ENCODE assay signal across 25 cellular contexts in genomic region chr9:22649384-22649783, GRCh38.
A peak's percentile ranks its signal among the peaks of the same experiment; 100 is the strongest.
DNase-seq lines count a peak whose midpoint lies in the region; ATAC-seq, FAIRE-seq and TF ChIP-seq lines count a peak whose summit lies in the region.
"Had no signal": no experiment of that assay in that cellular context is flagged by ENCODE, and none has a peak within 500 bp of the region (broad histone marks: within the 10 kb centered on the region; RNA-seq: fewer than 3 reads in every experiment).

No MANE protein-coding gene starts in this region.

- H4K8ac ChIP-seq in mesendoderm (ENCODE audit: low read depth, low read length): no peak overlapping the region

- H3K4me1 ChIP-seq in right atrium auricular region (no peaks in the 10 kb centered on the region), mesendoderm (ENCODE audit: control insufficient read depth, low read depth, low read length) (peaks cover 3% of the 10 kb centered on the region), small intestine (ENCODE audit: control insufficient read depth in 2 of 2, insufficient read depth in 1 of 2, low read depth in 1 of 2, low read length in 1 of 2) (no peaks in the 10 kb centered on the region), PC-9 (replicated peaks; ENCODE audit: insufficient read depth) (no peaks in the 10 kb centered on the region)
- H3K4me1 ChIP-seq: BLaER1 had no signal

- H3K36me3 ChIP-seq in right atrium auricular region (no peaks in the 10 kb centered on the region), mesendoderm (ENCODE audit: control insufficient read depth, insufficient read depth, low read length) (no peaks in the 10 kb centered on the region), small intestine (ENCODE audit: control insufficient read depth in 2 of 2, insufficient read depth in 2 of 2, low read length in 2 of 2) (no peaks in the 10 kb centered on the region), PC-9 (ENCODE audit: low read depth) (no peaks in the 10 kb centered on the region)
- H3K36me3 ChIP-seq: BLaER1 had no signal

- no peaks in the 10 kb centered on the region for H3K27me3 ChIP-seq in right atrium auricular region
- no peaks in the 10 kb centered on the region for H3K27me3 ChIP-seq in mesendoderm (ENCODE audit: insufficient read depth, low read length, poor library complexity)
- H3K27me3 ChIP-seq in small intestine (ENCODE audit: control insufficient read depth in 2 of 2, insufficient read depth in 2 of 2, low read length in 2 of 2): no peaks in the 10 kb centered on the region
- no peaks in the 10 kb centered on the region for H3K27me3 ChIP-seq in PC-9 (ENCODE audit: insufficient read depth, low read depth)
- H3K27me3 ChIP-seq: BLaER1 had no signal

- no CpG with 5 or more reads among the region's 2 CpGs for WGBS in mesendoderm (ENCODE audit: extremely low coverage, insufficient coverage, low lambda C conversion rate)
- WGBS in small intestine, 3 donors: 38 to 48% (median 45%) methylated on average over 2 of the region's 2 CpGs

- H3K4me3 ChIP-seq in right atrium auricular region: no peak overlapping the region
- H3K4me3 ChIP-seq in fibroblast of mammary gland (ENCODE audit: control insufficient read depth, low read depth, low read length): no peak overlapping the region
- H3K4me3 ChIP-seq in mesendoderm (ENCODE audit: low read length): no peak overlapping the region
- H3K4me3 ChIP-seq in small intestine (ENCODE audit: low read depth in 1 of 2, low read length in 2 of 2): no peak overlapping the region
- H3K4me3 ChIP-seq in PC-9: no peak overlapping the region
- H3K4me3 ChIP-seq: BLaER1, skin epidermis had no signal

- no peaks in the 10 kb centered on the region for H3K9me2 ChIP-seq in PC-9 (ENCODE audit: insufficient read depth)

- H4K20me1 ChIP-seq in PC-9 (ENCODE audit: insufficient read depth): no peaks in the 10 kb centered on the region
- H4K20me1 ChIP-seq: BLaER1 had no signal

- intact Hi-C loops in Right ventricle myocardium superior (cut with DNase I): no loop called here
- intact Hi-C loops in PC-9 (cut with micrococcal nuclease; ENCODE audit: unreplicated experiment): no loop called here

- H3K27ac ChIP-seq in right atrium auricular region: no peak overlapping the region
- no peak overlapping the region for H3K27ac ChIP-seq in mesendoderm (ENCODE audit: low read depth, low read length)
- no peak overlapping the region for H3K27ac ChIP-seq in small intestine (ENCODE audit: low read depth in 1 of 2, low read length in 1 of 2)
- no peak overlapping the region for H3K27ac ChIP-seq in PC-9
- H3K27ac ChIP-seq: BLaER1, skin epidermis had no signal

- H2BK120ac ChIP-seq in mesendoderm (ENCODE audit: low read depth, low read length): no peak overlapping the region

- H3F3A ChIP-seq in PC-9 (ENCODE audit: insufficient read depth, low read depth): no peaks in the 10 kb centered on the region

- POLR2A ChIA-PET in PC-9 (lab: Charles Lee; ENCODE audit: unreplicated experiment): no interaction called here

- H3K79me2 ChIP-seq in mesendoderm (ENCODE audit: control insufficient read depth, insufficient read depth, low read length): no peaks in the 10 kb centered on the region
- no peaks in the 10 kb centered on the region for H3K79me2 ChIP-seq in PC-9 (ENCODE audit: low read depth)

- no peak for FAIRE-seq in small intestine (lab: Jason Lieb, UNC)
- FAIRE-seq: GM12891, H1 had no signal

- H2AK5ac ChIP-seq in mesendoderm (ENCODE audit: low read length): no peak overlapping the region

- TF ChIP-seq CTCF in right atrium auricular region (IDR thresholded peaks at IDR 0.05) (no peak), fibroblast of mammary gland (conservative IDR thresholded peaks at IDR 0.05; ENCODE audit: control insufficient read depth, insufficient read depth, low read depth, low read length) (no peak), PC-9 (conservative IDR thresholded peaks at IDR 0.05) (no peak)

- no peaks in the 10 kb centered on the region for H3K79me1 ChIP-seq in mesendoderm (ENCODE audit: low read length)

- no peak overlapping the region for H4K5ac ChIP-seq in mesendoderm (ENCODE audit: low read length)

- H2AFZ ChIP-seq in PC-9: no peak overlapping the region

- H3K4me2 ChIP-seq in mesendoderm (ENCODE audit: low read length): no peak overlapping the region
- no peak overlapping the region for H3K4me2 ChIP-seq in PC-9
- H3K4me2 ChIP-seq: BLaER1 had no signal

- no peak overlapping the region for H3K9ac ChIP-seq in mesendoderm (ENCODE audit: low read length)
- H3K9ac ChIP-seq: BLaER1 had no signal

- H3K18ac ChIP-seq in mesendoderm (ENCODE audit: low read length): no peak overlapping the region

- CTCF ChIA-PET in PC-9 (lab: Charles Lee): no interaction called here

- no peak overlapping the region for H2BK5ac ChIP-seq in mesendoderm (ENCODE audit: low read length)

- no peak overlapping the region for H3K23ac ChIP-seq in mesendoderm (ENCODE audit: low read length)

- DNase-seq in Right ventricle myocardium superior (no peak), right atrium auricular region (ENCODE audit: low spot score) (no peak), fibroblast of mammary gland (ENCODE audit: low read depth) (peak; percentile 64), mesendoderm (no peak), small intestine (no peak), SK-N-DZ (ENCODE audit: low spot score) (no peak), GDM1 (lab: John Stamatoyannopoulos, UW) (no peak), PC-9 (no peak)
- DNase-seq: 8988T; activated CD8-positive, alpha-beta T cell treated with anti-CD3 and anti-CD28 coated beads for 36 hours; activated naive CD4-positive, alpha-beta T cell; anterior cingulate cortex; COR-L47; DND-41; head of caudate nucleus; Karpas-422; NCI-H187 treated with DMSO at 0.1 percent for 48 hours; NCI-H748 treated with DMSO at 0.1 percent for 48 hours; posterior cingulate gyrus had no signal

- H3K4ac ChIP-seq in mesendoderm (ENCODE audit: low read depth, low read length): no peak overlapping the region

- H3K56ac ChIP-seq in mesendoderm (ENCODE audit: low read length): no peak overlapping the region

- ATAC-seq in Right ventricle myocardium superior (ENCODE audit: poor library complexity): peak; percentile 46
- ATAC-seq: activated CD4-positive, CD25-positive, alpha-beta regulatory T cell treated with anti-CD3 and anti-CD28 coated beads, Interleukin-2, amount 50 U/mL, for 24 hours; activated CD8-positive, alpha-beta T cell treated with anti-CD3 and anti-CD28 coated beads for 36 hours; stimulated activated memory B cell treated with anti-CD40 and anti-IgM and Interleukin-4, amounts not matched to agents 10 μg/mL and 1 μg/mL and 100 μg/mL, for 72 hours had no signal

- peak overlapping the region; percentile 57 for H2BK15ac ChIP-seq in mesendoderm (replicated peaks; ENCODE audit: low read depth)

- no TSS peak for BruUV-seq in PC-9 (replicated peaks; lab: Mats Ljungman, UMichigan)

- no peaks in the 10 kb centered on the region for H3K9me3 ChIP-seq in right atrium auricular region
- no peaks in the 10 kb centered on the region for H3K9me3 ChIP-seq in small intestine (ENCODE audit: control insufficient read depth, low read depth)
- no peaks in the 10 kb centered on the region for H3K9me3 ChIP-seq in PC-9 (ENCODE audit: insufficient read depth, low read depth)
- H3K9me3 ChIP-seq: BLaER1 had no signal
